ENCODE assay signal across 15 cellular contexts in the genomic region with DNA sequence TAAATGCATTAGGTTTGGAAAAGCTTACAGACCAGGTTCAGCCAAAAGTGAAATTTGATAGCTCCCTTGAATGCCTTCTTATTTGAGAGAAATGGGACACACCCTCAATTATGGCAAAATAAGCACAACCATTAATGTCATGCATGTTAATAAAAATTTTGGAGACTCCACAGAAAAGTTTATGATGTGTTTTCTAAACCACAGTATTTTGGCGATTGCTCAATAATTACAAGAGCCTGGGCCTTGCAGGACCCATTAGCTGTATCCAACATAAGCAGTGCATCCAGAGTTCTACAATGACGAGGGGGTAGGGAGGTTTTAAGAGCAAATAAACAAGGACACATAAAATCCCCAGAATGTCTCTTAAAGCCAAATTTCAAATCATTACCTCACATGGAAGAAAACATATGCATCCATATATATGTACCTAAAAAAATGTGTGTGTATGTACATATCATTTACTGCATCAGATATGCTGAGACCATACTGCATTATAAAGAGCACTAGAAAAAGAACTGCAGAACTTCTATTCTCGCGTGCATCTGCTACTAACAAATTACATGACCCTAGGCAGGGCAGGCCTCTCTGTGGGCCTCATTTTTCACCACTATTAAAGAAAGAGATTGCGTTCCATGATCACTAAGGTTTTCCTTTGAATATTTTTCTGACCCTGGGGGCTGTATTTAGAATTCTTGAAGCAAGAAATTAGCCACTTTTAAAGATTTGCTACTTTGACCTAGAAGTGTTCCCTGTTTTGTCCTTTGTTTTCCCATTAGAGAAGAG. TPM values are rescaled to one million over a fixed set of nuclear protein-coding genes. Genes with fewer than 3 reads are reported as not detected.
DNase-seq lines count a peak whose midpoint lies in the region; ATAC-seq and TF ChIP-seq lines count a peak whose summit lies in the region.
"Had no signal": no experiment of that assay in that cellular context is flagged by ENCODE, and none has a peak within 500 bp of the region (broad histone marks: within the 10 kb centered on the region; RNA-seq: fewer than 3 reads in every experiment).

No MANE protein-coding gene starts in this region.

- H3K4me3 ChIP-seq in Loucy (ENCODE audit: low read length, poor library complexity, severe bottlenecking) (no peak overlapping the region), brain microvascular endothelial cell (ENCODE audit: low read depth, low read length) (no peak overlapping the region), neural cell (ENCODE audit: low read length) (peak overlapping the region; percentile 13)
- H3K4me3 ChIP-seq: SJCRH30, upper lobe of left lung had no signal

- DNase-seq in DMS79 (lab: John Stamatoyannopoulos, UW) (peak; percentile 54), brain microvascular endothelial cell (no peak), RPMI8226 (no peak), left cardiac atrium (no peak)
- no peak for DNase-seq in stimulated activated naive CD8-positive, alpha-beta T cell treated with anti-CD3 and anti-CD28 coated beads, Interleukin-15, Interleukin-2, amounts not matched to agents 100 U/mL and 50 U/mL, for 24 hours
- DNase-seq: activated naive CD4-positive, alpha-beta T cell; effector memory CD4-positive, alpha-beta T cell; GF-D8; kidney glomerular epithelial cell; NCI-H187; stimulated activated CD4-positive, alpha-beta T cell treated with anti-CD3 and anti-CD28 coated beads, Interleukin-4, amount 100 ng/mL, for 1 hour; upper lobe of left lung had no signal

- no peak for TF ChIP-seq EP300 in neural cell (conservative IDR thresholded peaks at IDR 0.05; ENCODE audit: poor library complexity, severe bottlenecking)

- H3K9me2 ChIP-seq in Loucy (replicated peaks; ENCODE audit: low read depth, low read length), result no peaks in the 10 kb centered on the region
- no peaks in the 10 kb centered on the region for H3K9me2 ChIP-seq in neural cell (ENCODE audit: insufficient read depth, low read length)

- no peak for TF ChIP-seq CTCF in Loucy (conservative IDR thresholded peaks at IDR 0.05; ENCODE audit: low read length)
- TF ChIP-seq CTCF in brain microvascular endothelial cell (IDR thresholded peaks at IDR 0.05; ENCODE audit: low read depth, low read length, missing control alignments), result no peak
- no peak for TF ChIP-seq CTCF in neural cell (IDR thresholded peaks at IDR 0.05; ENCODE audit: poor library complexity, severe bottlenecking)

- no peaks in the 10 kb centered on the region for H3K79me2 ChIP-seq in Loucy (ENCODE audit: insufficient read depth, low read length)
- H3K79me2 ChIP-seq in neural cell (replicated peaks; ENCODE audit: insufficient read depth, low read length), result no peaks in the 10 kb centered on the region

- no peaks in the 10 kb centered on the region for H3K27me3 ChIP-seq in Loucy (ENCODE audit: insufficient read depth, low read length, poor library complexity, severe bottlenecking)
- H3K27me3 ChIP-seq in brain microvascular endothelial cell (replicated peaks), result no peaks in the 10 kb centered on the region
- H3K27me3 ChIP-seq in neural cell (ENCODE audit: insufficient read depth, low read depth, low read length), result no peaks in the 10 kb centered on the region
- H3K27me3 ChIP-seq: SJCRH30, upper lobe of left lung had no signal

- no peak for TF ChIP-seq RAD21 in neural cell (conservative IDR thresholded peaks at IDR 0.05)

- peak overlapping the region; percentile 56 for H2AFZ ChIP-seq in Loucy (ENCODE audit: low read length)
- H2AFZ ChIP-seq in neural cell (ENCODE audit: low read depth, low read length), result no peak overlapping the region

- peaks cover 16% of the 10 kb centered on the region for H3K4me1 ChIP-seq in Loucy (ENCODE audit: insufficient read depth, low read length, poor library complexity, severe bottlenecking)

- H3K27ac ChIP-seq in brain microvascular endothelial cell (peak overlapping the region; percentile 76), neural cell (ENCODE audit: low read length) (peak overlapping the region; percentile 37)
- H3K27ac ChIP-seq: SJCRH30 had no signal

- H3K36me3 ChIP-seq in Loucy (ENCODE audit: insufficient read depth, low read length) (no peaks in the 10 kb centered on the region), brain microvascular endothelial cell (replicated peaks) (no peaks in the 10 kb centered on the region), neural cell (ENCODE audit: insufficient read depth, low read length) (no peaks in the 10 kb centered on the region)
- H3K36me3 ChIP-seq: SJCRH30, upper lobe of left lung had no signal

- H4K20me1 ChIP-seq in Loucy (ENCODE audit: insufficient read depth, low read length, poor library complexity, severe bottlenecking), result no peaks in the 10 kb centered on the region
- no peaks in the 10 kb centered on the region for H4K20me1 ChIP-seq in neural cell (ENCODE audit: insufficient read depth)

- no peak for ATAC-seq in stimulated activated naive CD8-positive, alpha-beta T cell treated with anti-CD3 and anti-CD28 coated beads, Interleukin-15, Interleukin-2, amounts not matched to agents 100 U/mL and 50 U/mL, for 24 hours
- no peak for ATAC-seq in left cardiac atrium

- H3K9ac ChIP-seq in Loucy (ENCODE audit: low read depth, low read length, poor library complexity, severe bottlenecking) (no peak overlapping the region), neural cell (ENCODE audit: low read length) (peak overlapping the region; percentile 21)

- H3F3A ChIP-seq in Loucy (ENCODE audit: low read depth) (no peaks in the 10 kb centered on the region), neural cell (ENCODE audit: insufficient read depth, low read length, poor library complexity, severe bottlenecking) (no peaks in the 10 kb centered on the region)

- H3K9me3 ChIP-seq in Loucy (ENCODE audit: insufficient read depth, low read depth, low read length), result peaks cover 5% of the 10 kb centered on the region; the same call in 1 of the 2 replicates
- H3K9me3 ChIP-seq in neural cell (ENCODE audit: low read length), result peaks cover 5% of the 10 kb centered on the region
- H3K9me3 ChIP-seq: SJCRH30 had no signal

- H3K4me2 ChIP-seq in Loucy (ENCODE audit: low read depth, low read length, poor library complexity, severe bottlenecking) (peak overlapping the region; percentile 36), neural cell (ENCODE audit: low read length) (no peak overlapping the region)

- intact Hi-C loops in left cardiac atrium (cut with DNase I), result no loop called here

- in situ Hi-C loops in brain microvascular endothelial cell (cut with HindIII; ENCODE audit: low pct_ligation_motif_present, low sequenced_read_pairs), result no loop called here

TF ChIP-seq in neural cell, 6 proteins besides CTCF, POLR2A, EP300 and RAD21:
- TF ChIP-seq TAF1 (IDR thresholded peaks at IDR 0.05; ENCODE audit: low read depth), result no peak
- no peak for TF ChIP-seq MXI1 (conservative IDR thresholded peaks at IDR 0.05; ENCODE audit: poor library complexity, severe bottlenecking)
- TF ChIP-seq, protein P1, sequence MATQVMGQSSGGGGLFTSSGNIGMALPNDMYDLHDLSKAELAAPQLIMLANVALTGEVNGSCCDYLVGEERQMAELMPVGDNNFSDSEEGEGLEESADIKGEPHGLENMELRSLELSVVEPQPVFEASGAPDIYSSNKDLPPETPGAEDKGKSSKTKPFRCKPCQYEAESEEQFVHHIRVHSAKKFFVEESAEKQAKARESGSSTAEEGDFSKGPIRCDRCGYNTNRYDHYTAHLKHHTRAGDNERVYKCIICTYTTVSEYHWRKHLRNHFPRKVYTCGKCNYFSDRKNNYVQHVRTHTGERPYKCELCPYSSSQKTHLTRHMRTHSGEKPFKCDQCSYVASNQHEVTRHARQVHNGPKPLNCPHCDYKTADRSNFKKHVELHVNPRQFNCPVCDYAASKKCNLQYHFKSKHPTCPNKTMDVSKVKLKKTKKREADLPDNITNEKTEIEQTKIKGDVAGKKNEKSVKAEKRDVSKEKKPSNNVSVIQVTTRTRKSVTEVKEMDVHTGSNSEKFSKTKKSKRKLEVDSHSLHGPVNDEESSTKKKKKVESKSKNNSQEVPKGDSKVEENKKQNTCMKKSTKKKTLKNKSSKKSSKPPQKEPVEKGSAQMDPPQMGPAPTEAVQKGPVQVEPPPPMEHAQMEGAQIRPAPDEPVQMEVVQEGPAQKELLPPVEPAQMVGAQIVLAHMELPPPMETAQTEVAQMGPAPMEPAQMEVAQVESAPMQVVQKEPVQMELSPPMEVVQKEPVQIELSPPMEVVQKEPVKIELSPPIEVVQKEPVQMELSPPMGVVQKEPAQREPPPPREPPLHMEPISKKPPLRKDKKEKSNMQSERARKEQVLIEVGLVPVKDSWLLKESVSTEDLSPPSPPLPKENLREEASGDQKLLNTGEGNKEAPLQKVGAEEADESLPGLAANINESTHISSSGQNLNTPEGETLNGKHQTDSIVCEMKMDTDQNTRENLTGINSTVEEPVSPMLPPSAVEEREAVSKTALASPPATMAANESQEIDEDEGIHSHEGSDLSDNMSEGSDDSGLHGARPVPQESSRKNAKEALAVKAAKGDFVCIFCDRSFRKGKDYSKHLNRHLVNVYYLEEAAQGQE (IDR thresholded peaks at IDR 0.05; ENCODE audit: borderline replicate concordance), result no peak
- no peak for TF ChIP-seq SMC3 (conservative IDR thresholded peaks at IDR 0.05; ENCODE audit: poor library complexity)
- no peak for TF ChIP-seq EZH2 (IDR thresholded peaks at IDR 0.05; ENCODE audit: borderline replicate concordance, insufficient read depth, low read length, poor library complexity, severe bottlenecking)
- TF ChIP-seq POLR2AphosphoS5 (IDR thresholded peaks at IDR 0.05), result no peak

RNA-seq across cellular contexts. Expression of gene CMPK2, which starts 38.0 kb away (rescaled TPM):
- polyA plus RNA-seq in neural cell, result 6.5 and 6.7 TPM in 2 replicates
- 8.0 and 9.7 TPM in 2 replicates for polyA minus RNA-seq in neural cell
- 1 to 10 TPM; 3.7 to 7.8 TPM for total RNA-seq in left cardiac atrium
- total RNA-seq: SJCRH30 had no signal

RNA-seq across cellular contexts. Expression of gene RSAD2, which starts 49.9 kb away (rescaled TPM):
- polyA plus RNA-seq in neural cell, result 0.16 and 1.2 TPM in 2 replicates
- 0.12 and 1.2 TPM in 2 replicates for polyA minus RNA-seq in neural cell
- total RNA-seq in left cardiac atrium, result 1 to 10 TPM; 3.2 to 8.0 TPM
- total RNA-seq: SJCRH30 had no signal
